ENCODE assay signal across 28 cellular contexts in the genomic region with DNA sequence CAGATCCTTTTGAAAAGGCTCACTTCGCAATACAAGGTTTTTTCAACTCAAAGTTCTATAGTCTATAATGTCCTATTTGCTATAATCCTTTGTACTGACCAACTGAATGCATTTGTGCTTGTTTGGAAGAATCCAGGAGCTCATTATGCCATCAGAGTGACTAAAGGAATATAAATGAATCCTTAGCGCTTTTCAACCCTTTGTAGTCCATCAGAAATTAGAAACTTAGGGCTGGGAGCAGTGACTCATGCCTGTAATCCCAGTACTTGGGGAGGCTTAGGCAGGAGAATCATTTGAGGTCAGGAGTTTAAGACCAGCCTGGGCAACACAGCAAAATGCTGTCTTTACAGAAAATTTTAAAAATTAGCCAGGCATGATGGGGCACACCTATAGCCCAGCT.
DNase-seq lines count a peak whose midpoint lies in the region; ATAC-seq and TF ChIP-seq lines count a peak whose summit lies in the region.
"Had no signal": no experiment of that assay in that cellular context is flagged by ENCODE, and none has a peak within 500 bp of the region (broad histone marks: within the 10 kb centered on the region; RNA-seq: fewer than 3 reads in every experiment).

No MANE protein-coding gene starts in this region.

- H3K36me3 Mint-ChIP-seq in HFFc6 (ENCODE audit: low read depth) (no peaks in the 10 kb centered on the region), mesothelial cell of epicardium (no peaks in the 10 kb centered on the region)
- H3K36me3 Mint-ChIP-seq: activated naive CD8-positive, alpha-beta T cell; natural killer cell treated with Interleukin-12 subunit alpha and Interleukin-12 subunit beta and Interleukin-15 and Interleukin-18, amount 100 ng/mL, for 72 hours; stimulated activated naive B cell treated with anti-CD40 and anti-IgM and Interleukin-4, amounts not matched to agents 10 μg/mL and 1 μg/mL and 100 μg/mL, for 72 hours; type B pancreatic cell had no signal

- H3K4me3 Mint-ChIP-seq in HFFc6: no peak overlapping the region
- no peak overlapping the region for H3K4me3 Mint-ChIP-seq in mesothelial cell of epicardium
- H3K4me3 Mint-ChIP-seq: activated CD4-positive, alpha-beta T cell treated with anti-CD3 and anti-CD28 coated beads, Interleukin-2, amount 10 ng/mL, durations not matched to agents 7 days and 5 days; activated naive CD8-positive, alpha-beta T cell; central memory CD8-positive, alpha-beta T cell; effector memory CD8-positive, alpha-beta T cell; natural killer cell treated with Interleukin-12 subunit alpha and Interleukin-12 subunit beta and Interleukin-15 and Interleukin-18, amount 100 ng/mL, for 72 hours; stimulated activated naive B cell treated with anti-CD40 and anti-IgM and Interleukin-4, amounts not matched to agents 10 μg/mL and 1 μg/mL and 100 μg/mL, for 72 hours; type B pancreatic cell had no signal

- H3K36me3 ChIP-seq in RWPE2 (ENCODE audit: low read depth) (no peaks in the 10 kb centered on the region), gastrocnemius medialis (no peaks in the 10 kb centered on the region)
- H3K36me3 ChIP-seq: BLaER1, lower lobe of right lung had no signal

- H3K4me1 Mint-ChIP-seq in HFFc6 (ENCODE audit: low read depth) (peaks cover 18% of the 10 kb centered on the region), mesothelial cell of epicardium (no peaks in the 10 kb centered on the region)
- H3K4me1 Mint-ChIP-seq: activated CD4-positive, alpha-beta T cell treated with anti-CD3 and anti-CD28 coated beads, Interleukin-2, amount 10 ng/mL, durations not matched to agents 7 days and 5 days; central memory CD8-positive, alpha-beta T cell; stimulated activated naive B cell treated with anti-CD40 and anti-IgM and Interleukin-4, amounts not matched to agents 10 μg/mL and 1 μg/mL and 100 μg/mL, for 72 hours had no signal

- H3K27me3 Mint-ChIP-seq in HFFc6 (ENCODE audit: insufficient read depth) (no peaks in the 10 kb centered on the region), mesothelial cell of epicardium (ENCODE audit: low read depth) (peaks cover 4% of the 10 kb centered on the region)
- H3K27me3 Mint-ChIP-seq: central memory CD8-positive, alpha-beta T cell; effector memory CD8-positive, alpha-beta T cell; natural killer cell treated with Interleukin-12 subunit alpha and Interleukin-12 subunit beta and Interleukin-15 and Interleukin-18, amount 100 ng/mL, for 72 hours; stimulated activated naive B cell treated with anti-CD40 and anti-IgM and Interleukin-4, amounts not matched to agents 10 μg/mL and 1 μg/mL and 100 μg/mL, for 72 hours had no signal

- H3K27me3 ChIP-seq in RWPE2 (ENCODE audit: insufficient read depth, poor library complexity, severe bottlenecking) (no peaks in the 10 kb centered on the region), gastrocnemius medialis (no peaks in the 10 kb centered on the region)
- H3K27me3 ChIP-seq: BLaER1 had no signal

- TF ChIP-seq CTCF in HFFc6 (IDR thresholded peaks at IDR 0.05) (no peak), RWPE2 (IDR thresholded peaks at IDR 0.05; ENCODE audit: poor library complexity, severe bottlenecking) (no peak), gastrocnemius medialis (IDR thresholded peaks at IDR 0.05 in 4 of 5, conservative IDR thresholded peaks at IDR 0.05 in 1 of 5) (no peak), mesothelial cell of epicardium (IDR thresholded peaks at IDR 0.05; ENCODE audit: unreplicated experiment) (no peak)

- H3K9me3 ChIP-seq in RWPE2 (ENCODE audit: severe bottlenecking) (no peaks in the 10 kb centered on the region), gastrocnemius medialis (no peaks in the 10 kb centered on the region)
- H3K9me3 ChIP-seq: BLaER1, lower lobe of right lung, mucosa of descending colon, psoas muscle had no signal

- H3K4me3 ChIP-seq in RWPE2 (ENCODE audit: severe bottlenecking) (no peak overlapping the region), gastrocnemius medialis (no peak overlapping the region)
- H3K4me3 ChIP-seq: BLaER1, lower lobe of right lung, mucosa of descending colon, psoas muscle, skin epidermis had no signal

- H3K27ac ChIP-seq in RWPE2 (ENCODE audit: poor library complexity, severe bottlenecking) (no peak overlapping the region), gastrocnemius medialis (no peak overlapping the region)
- H3K27ac ChIP-seq: BLaER1, lower lobe of right lung, psoas muscle, skin epidermis had no signal

- TF ChIP-seq POLR2A in gastrocnemius medialis (IDR thresholded peaks at IDR 0.05): no peak

- no peaks in the 10 kb centered on the region for H3K9me3 Mint-ChIP-seq in HFFc6
- H3K9me3 Mint-ChIP-seq in mesothelial cell of epicardium: no peaks in the 10 kb centered on the region
- H3K9me3 Mint-ChIP-seq: activated CD4-positive, alpha-beta T cell treated with anti-CD3 and anti-CD28 coated beads, Interleukin-2, amount 10 ng/mL, durations not matched to agents 7 days and 5 days; central memory CD8-positive, alpha-beta T cell; effector memory CD8-positive, alpha-beta T cell; stimulated activated naive B cell treated with anti-CD40 and anti-IgM and Interleukin-4, amounts not matched to agents 10 μg/mL and 1 μg/mL and 100 μg/mL, for 72 hours; type B pancreatic cell had no signal

- DNase-seq in HFFc6 (peak; percentile 27), RWPE2 (ENCODE audit: low spot score) (no peak), renal cortical epithelial cell (ENCODE audit: low read depth) (peak; percentile 32), gastrocnemius medialis (no peak), mesothelial cell of epicardium (ENCODE audit: low spot score in 2 of 2, unreplicated experiment in 2 of 2) (no peak)
- DNase-seq: activated CD4-positive, alpha-beta T cell treated with anti-CD3 and anti-CD28 coated beads, Interleukin-2, amount 10 ng/mL, durations not matched to agents 7 days and 5 days; aorta; DMS53; effector memory CD8-positive, alpha-beta T cell; GDM1; lower lobe of right lung; NCI-H1417 treated with DMSO at 0.1 percent for 48 hours; NCI-H446 treated with DMSO at 0.1 percent for 48 hours; NCI-H774; psoas muscle; RPMI8226; stimulated activated naive B cell treated with anti-CD40 and anti-IgM and Interleukin-4, amounts not matched to agents 10 μg/mL and 1 μg/mL and 100 μg/mL, for 72 hours; substantia nigra; T1000 had no signal

- intact Hi-C loops in gastrocnemius medialis (cut with DNase I; ENCODE audit: low total_unique reads): no loop called here

- ATAC-seq in RWPE2 (ENCODE audit: low read depth) (0 out of 3 replicates have a peak, but pooled peaks have one; percentile 29), esophagus mucosa (peak; percentile 32), GM21526 (IDR thresholded peaks at IDR 0.05; ENCODE audit: low FRiP score, unreplicated experiment) (no peak), gastrocnemius medialis (no peak)
- ATAC-seq: effector memory CD8-positive, alpha-beta T cell; lower lobe of right lung; natural killer cell treated with Interleukin-12 subunit alpha and Interleukin-12 subunit beta and Interleukin-15 and Interleukin-18, amount 100 ng/mL, for 72 hours; psoas muscle; stimulated activated naive B cell treated with anti-CD40 and anti-IgM and Interleukin-4, amounts not matched to agents 10 μg/mL and 1 μg/mL and 100 μg/mL, for 72 hours had no signal

- H3K27ac Mint-ChIP-seq in HFFc6: no peak overlapping the region
- H3K27ac Mint-ChIP-seq in mesothelial cell of epicardium: no peak overlapping the region
- H3K27ac Mint-ChIP-seq: activated CD4-positive, alpha-beta T cell treated with anti-CD3 and anti-CD28 coated beads, Interleukin-2, amount 10 ng/mL, durations not matched to agents 7 days and 5 days; activated naive CD8-positive, alpha-beta T cell; effector memory CD8-positive, alpha-beta T cell; natural killer cell treated with Interleukin-12 subunit alpha and Interleukin-12 subunit beta and Interleukin-15 and Interleukin-18, amount 100 ng/mL, for 72 hours; stimulated activated naive B cell treated with anti-CD40 and anti-IgM and Interleukin-4, amounts not matched to agents 10 μg/mL and 1 μg/mL and 100 μg/mL, for 72 hours; type B pancreatic cell had no signal

- H3K4me1 ChIP-seq in RWPE2 (ENCODE audit: insufficient read depth, poor library complexity, severe bottlenecking) (no peaks in the 10 kb centered on the region), gastrocnemius medialis (peaks cover 5 to 9% of the 10 kb centered on the region in 2 donors)
- H3K4me1 ChIP-seq: BLaER1, lower lobe of right lung, psoas muscle had no signal

- in situ Hi-C loops in gastrocnemius medialis (cut with MboI; ENCODE audit: low sequenced_read_pairs in 4 of 4): no loop called here

Comparison
In these comparisons a context has a peak if more than half of its experiments do, and no peak if none do; other contexts are left out.
1. DNase-seq: peak in HFFc6 (single experiment) and renal cortical epithelial cell (single experiment); none in RWPE2 (single experiment), gastrocnemius medialis (0 of 2) and mesothelial cell of epicardium (0 of 2).
2. ATAC-seq: peak in RWPE2 (single experiment) and esophagus mucosa (single experiment); none in GM21526 (single experiment) and gastrocnemius medialis (0 of 2).